17 cellular contexts compared by ENCODE assay signal in the genomic region with DNA sequence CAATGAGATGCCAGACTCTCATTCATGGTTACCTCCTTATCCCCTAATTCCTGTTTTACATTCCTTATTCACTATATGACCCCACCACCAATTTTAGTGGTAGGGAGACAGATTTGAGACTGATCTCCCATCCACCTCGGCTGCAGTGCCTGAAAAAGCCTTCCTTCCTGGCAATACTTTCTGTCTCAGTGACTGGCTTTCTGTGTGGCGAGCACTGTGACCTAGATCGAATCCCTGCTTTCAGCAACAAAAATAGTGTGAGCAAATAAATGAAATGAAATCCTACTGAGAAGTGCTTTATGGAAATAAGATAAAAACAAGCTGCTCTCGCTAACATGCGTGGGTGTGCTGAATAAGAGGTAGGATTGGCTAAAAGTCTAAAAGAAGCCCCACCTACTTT.
DNase-seq lines count a peak whose midpoint lies in the region; ATAC-seq and TF ChIP-seq lines count a peak whose summit lies in the region.
"Had no signal": no experiment of that assay in that cellular context is flagged by ENCODE, and none has a peak within 500 bp of the region (broad histone marks: within the 10 kb centered on the region; RNA-seq: fewer than 3 reads in every experiment).

No MANE protein-coding gene starts in this region.

- no peaks in the 10 kb centered on the region for H3K9me2 ChIP-seq in SK-N-SH

- DNase-seq in SK-N-SH (no peak), dorsolateral prefrontal cortex (peak in 2 of 10 donors; percentile 31 to 34), smooth muscle cell (lab: John Stamatoyannopoulos, UW; ENCODE audit: unreplicated experiment) (no peak), BE2C (no peak)
- DNase-seq: CD4-positive, alpha-beta T cell; IMR-90; NCI-H1417 treated with DMSO at 0.1 percent for 48 hours; NCI-H187 treated with DMSO at 0.1 percent for 48 hours; NCI-H2227 treated with DMSO at 0.1 percent for 48 hours; NCI-H510A treated with DMSO at 0.1 percent for 48 hours; NCI-H82 had no signal

- H3K36me3 ChIP-seq in SK-N-SH (replicated peaks in 1 of 2; ENCODE audit: control insufficient read depth in 1 of 2, insufficient read depth in 2 of 2, low read length in 1 of 2) (no peaks in the 10 kb centered on the region), smooth muscle cell (ENCODE audit: low read depth) (no peaks in the 10 kb centered on the region), BE2C (no peaks in the 10 kb centered on the region)

- H3F3A ChIP-seq in SK-N-SH (replicated peaks; ENCODE audit: insufficient read depth): no peaks in the 10 kb centered on the region
- no peaks in the 10 kb centered on the region for H3F3A ChIP-seq in smooth muscle cell (ENCODE audit: low read depth)

- ATAC-seq in SK-N-SH treated with all-trans-retinoic acid at 6 μM for 48 hours: no peak
- ATAC-seq in HG02840 (IDR thresholded peaks at IDR 0.05; ENCODE audit: low FRiP score, unreplicated experiment): no peak
- no peak for ATAC-seq in esophagus mucosa
- ATAC-seq: Panc1 had no signal

- H3K9me3 ChIP-seq in SK-N-SH (no peaks in the 10 kb centered on the region), smooth muscle cell (replicated peaks; ENCODE audit: low read depth) (no peaks in the 10 kb centered on the region), BE2C (no peaks in the 10 kb centered on the region; the same call in 1 of the 2 replicates)

- H3K27me3 ChIP-seq in SK-N-SH (ENCODE audit: insufficient read depth) (no peaks in the 10 kb centered on the region), dorsolateral prefrontal cortex (no peaks in the 10 kb centered on the region), smooth muscle cell (ENCODE audit: low read depth) (no peaks in the 10 kb centered on the region), BE2C (no peaks in the 10 kb centered on the region)

- H3K79me2 ChIP-seq in SK-N-SH (ENCODE audit: insufficient read depth) (no peaks in the 10 kb centered on the region), smooth muscle cell (ENCODE audit: low read depth) (no peaks in the 10 kb centered on the region)

- H3K27ac ChIP-seq in SK-N-SH (ENCODE audit: low read depth in 2 of 2, low read length in 1 of 2) (no peak overlapping the region), angular gyrus (ENCODE audit: low read depth, low read length) (peak overlapping the region; percentile 62), dorsolateral prefrontal cortex (peak overlapping the region in 58 of 59 donors; percentile 8 to 89 (median 72)), smooth muscle cell (ENCODE audit: low read depth) (no peak overlapping the region)
- H3K27ac ChIP-seq: 22Rv1 had no signal

- no peak for TF ChIP-seq EP300 in SK-N-SH (IDR thresholded peaks at IDR 0.05; ENCODE audit: borderline replicate concordance in 1 of 2, low read depth in 1 of 2, low read length in 1 of 2)

- POLR2A ChIA-PET in SK-N-SH (lab: Yijun Ruan, JAX): no interaction called here

- TF ChIP-seq CTCF in SK-N-SH (IDR thresholded peaks at IDR 0.05) (no peak), dorsolateral prefrontal cortex (IDR thresholded peaks at IDR 0.05 in 54 of 56, conservative IDR thresholded peaks at IDR 0.05 in 2 of 56; ENCODE audit: low read depth in 1 of 56, partially characterized antibody in 56 of 56) (no peak), smooth muscle cell (IDR thresholded peaks at IDR 0.05; ENCODE audit: borderline replicate concordance, insufficient read depth, poor library complexity, severe bottlenecking) (no peak), BE2C (IDR thresholded peaks at IDR 0.05; ENCODE audit: low read depth, low read length) (no peak)

- intact Hi-C loops in dorsolateral prefrontal cortex (cut with DNase I): no loop called here

- H3K4me3 ChIP-seq in SK-N-SH (ENCODE audit: low read depth in 2 of 2, low read length in 1 of 2) (peak overlapping the region in 1 of 2 experiments; percentile 16; a peak in 2 of 4 replicates), dorsolateral prefrontal cortex (peak overlapping the region in 23 of 59 donors; percentile 2 to 34 (median 14)), smooth muscle cell (no peak overlapping the region), BE2C (ENCODE audit: low read depth, low read length) (no peak overlapping the region)

- no peaks in the 10 kb centered on the region for H3K4me1 ChIP-seq in SK-N-SH (ENCODE audit: control insufficient read depth in 1 of 2, insufficient read depth in 2 of 2, low read depth in 1 of 2, low read length in 1 of 2)
- H3K4me1 ChIP-seq in smooth muscle cell (ENCODE audit: low read depth): no peaks in the 10 kb centered on the region
- no peaks in the 10 kb centered on the region for H3K4me1 ChIP-seq in BE2C

- TF ChIP-seq RAD21 in SK-N-SH (IDR thresholded peaks at IDR 0.05; ENCODE audit: low read length): no peak

- CTCF ChIA-PET in SK-N-SH (lab: Yijun Ruan, JAX): no interaction called here

- no peak overlapping the region for H3K9ac ChIP-seq in SK-N-SH
- H3K9ac ChIP-seq in smooth muscle cell (ENCODE audit: low read depth): no peak overlapping the region

- no peaks in the 10 kb centered on the region for H4K20me1 ChIP-seq in SK-N-SH (ENCODE audit: insufficient read depth)
- no peaks in the 10 kb centered on the region for H4K20me1 ChIP-seq in smooth muscle cell (ENCODE audit: low read depth)

- H2AFZ ChIP-seq in SK-N-SH (ENCODE audit: low read depth) (no peak overlapping the region), smooth muscle cell (ENCODE audit: low read depth) (no peak overlapping the region)

- 4% methylated on average over 5 of the region's 5 CpGs for WGBS in SK-N-SH (ENCODE audit: low lambda C conversion rate)
- WGBS in smooth muscle cell (ENCODE audit: low lambda C conversion rate): 84% methylated on average over 5 of the region's 5 CpGs

- H3K4me2 ChIP-seq in SK-N-SH (0 out of 2 replicates have a peak overlapping the region, but pooled peaks have one; percentile 23), smooth muscle cell (no peak overlapping the region)

TF ChIP-seq in SK-N-SH, 30 proteins besides CTCF, POLR2A, EP300 and RAD21 (continues in another document):
- TF ChIP-seq GATA2 (CRISPR knock-in tag; IDR thresholded peaks at IDR 0.05): no peak
- TF ChIP-seq, protein P1, sequence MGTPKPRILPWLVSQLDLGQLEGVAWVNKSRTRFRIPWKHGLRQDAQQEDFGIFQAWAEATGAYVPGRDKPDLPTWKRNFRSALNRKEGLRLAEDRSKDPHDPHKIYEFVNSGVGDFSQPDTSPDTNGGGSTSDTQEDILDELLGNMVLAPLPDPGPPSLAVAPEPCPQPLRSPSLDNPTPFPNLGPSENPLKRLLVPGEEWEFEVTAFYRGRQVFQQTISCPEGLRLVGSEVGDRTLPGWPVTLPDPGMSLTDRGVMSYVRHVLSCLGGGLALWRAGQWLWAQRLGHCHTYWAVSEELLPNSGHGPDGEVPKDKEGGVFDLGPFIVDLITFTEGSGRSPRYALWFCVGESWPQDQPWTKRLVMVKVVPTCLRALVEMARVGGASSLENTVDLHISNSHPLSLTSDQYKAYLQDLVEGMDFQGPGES (IDR thresholded peaks at IDR 0.05; ENCODE audit: low read depth, low read length): no peak
- no peak for TF ChIP-seq SIN3A (IDR thresholded peaks at IDR 0.05; ENCODE audit: borderline replicate concordance, low read depth, low read length)
- no peak for TF ChIP-seq SMC3 (IDR thresholded peaks at IDR 0.05; ENCODE audit: low read depth, low read length)
- TF ChIP-seq NFIC (IDR thresholded peaks at IDR 0.05; ENCODE audit: borderline replicate concordance): no peak

TF ChIP-seq in SK-N-SH treated with all-trans-retinoic acid at 6 μM for 48 hours, 23 proteins besides CTCF, POLR2A, EP300 and RAD21 (continues in another document):
- TF ChIP-seq, protein P2, sequence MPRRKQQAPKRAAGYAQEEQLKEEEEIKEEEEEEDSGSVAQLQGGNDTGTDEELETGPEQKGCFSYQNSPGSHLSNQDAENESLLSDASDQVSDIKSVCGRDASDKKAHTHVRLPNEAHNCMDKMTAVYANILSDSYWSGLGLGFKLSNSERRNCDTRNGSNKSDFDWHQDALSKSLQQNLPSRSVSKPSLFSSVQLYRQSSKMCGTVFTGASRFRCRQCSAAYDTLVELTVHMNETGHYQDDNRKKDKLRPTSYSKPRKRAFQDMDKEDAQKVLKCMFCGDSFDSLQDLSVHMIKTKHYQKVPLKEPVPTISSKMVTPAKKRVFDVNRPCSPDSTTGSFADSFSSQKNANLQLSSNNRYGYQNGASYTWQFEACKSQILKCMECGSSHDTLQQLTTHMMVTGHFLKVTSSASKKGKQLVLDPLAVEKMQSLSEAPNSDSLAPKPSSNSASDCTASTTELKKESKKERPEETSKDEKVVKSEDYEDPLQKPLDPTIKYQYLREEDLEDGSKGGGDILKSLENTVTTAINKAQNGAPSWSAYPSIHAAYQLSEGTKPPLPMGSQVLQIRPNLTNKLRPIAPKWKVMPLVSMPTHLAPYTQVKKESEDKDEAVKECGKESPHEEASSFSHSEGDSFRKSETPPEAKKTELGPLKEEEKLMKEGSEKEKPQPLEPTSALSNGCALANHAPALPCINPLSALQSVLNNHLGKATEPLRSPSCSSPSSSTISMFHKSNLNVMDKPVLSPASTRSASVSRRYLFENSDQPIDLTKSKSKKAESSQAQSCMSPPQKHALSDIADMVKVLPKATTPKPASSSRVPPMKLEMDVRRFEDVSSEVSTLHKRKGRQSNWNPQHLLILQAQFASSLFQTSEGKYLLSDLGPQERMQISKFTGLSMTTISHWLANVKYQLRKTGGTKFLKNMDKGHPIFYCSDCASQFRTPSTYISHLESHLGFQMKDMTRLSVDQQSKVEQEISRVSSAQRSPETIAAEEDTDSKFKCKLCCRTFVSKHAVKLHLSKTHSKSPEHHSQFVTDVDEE (CRISPR knock-in tag; IDR thresholded peaks at IDR 0.05): no peak
- TF ChIP-seq ZC3H10 (CRISPR knock-in tag; IDR thresholded peaks at IDR 0.05) (no peak), ZFP3 (CRISPR knock-in tag; IDR thresholded peaks at IDR 0.05) (no peak), CSDC2 (CRISPR knock-in tag; IDR thresholded peaks at IDR 0.05) (no peak), SNAI2 (CRISPR knock-in tag; IDR thresholded peaks at IDR 0.05) (no peak), ZNF70 (CRISPR knock-in tag; IDR thresholded peaks at IDR 0.05) (no peak)
- TF ChIP-seq, protein P3, sequence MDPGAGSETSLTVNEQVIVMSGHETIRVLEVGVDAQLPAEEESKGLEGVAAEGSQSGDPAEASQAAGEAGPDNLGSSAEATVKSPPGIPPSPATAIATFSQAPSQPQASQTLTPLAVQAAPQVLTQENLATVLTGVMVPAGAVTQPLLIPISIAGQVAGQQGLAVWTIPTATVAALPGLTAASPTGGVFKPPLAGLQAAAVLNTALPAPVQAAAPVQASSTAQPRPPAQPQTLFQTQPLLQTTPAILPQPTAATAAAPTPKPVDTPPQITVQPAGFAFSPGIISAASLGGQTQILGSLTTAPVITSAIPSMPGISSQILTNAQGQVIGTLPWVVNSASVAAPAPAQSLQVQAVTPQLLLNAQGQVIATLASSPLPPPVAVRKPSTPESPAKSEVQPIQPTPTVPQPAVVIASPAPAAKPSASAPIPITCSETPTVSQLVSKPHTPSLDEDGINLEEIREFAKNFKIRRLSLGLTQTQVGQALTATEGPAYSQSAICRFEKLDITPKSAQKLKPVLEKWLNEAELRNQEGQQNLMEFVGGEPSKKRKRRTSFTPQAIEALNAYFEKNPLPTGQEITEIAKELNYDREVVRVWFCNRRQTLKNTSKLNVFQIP (CRISPR knock-in tag; IDR thresholded peaks at IDR 0.05; ENCODE audit: borderline replicate concordance, low read depth): no peak

Comparison
In these comparisons a context has a peak if more than half of its experiments do, and no peak if none do; other contexts are left out.
1. H3K27ac ChIP-seq: peak in angular gyrus (single experiment) and dorsolateral prefrontal cortex (58 of 59); none in SK-N-SH (0 of 2) and smooth muscle cell (single experiment).